8 cellular contexts compared by ENCODE assay signal in genomic region chr12:109052415-109053323, GRCh38. TPM values are rescaled to one million over a fixed set of nuclear protein-coding genes. Genes with fewer than 3 reads are reported as not detected.
DNase-seq lines count a peak whose midpoint lies in the region; ATAC-seq and TF ChIP-seq lines count a peak whose summit lies in the region.

Gene USP30, plus strand, starts transcription at chr12:109052576. Its CDS starts 103 bp downstream, at chr12:109052679.

- peak; percentile 60 for ATAC-seq in GM19328 (IDR thresholded peaks at IDR 0.05; ENCODE audit: unreplicated experiment)
- ATAC-seq in HG03460 (IDR thresholded peaks at IDR 0.05; ENCODE audit: unreplicated experiment) = peak; percentile 70

- peak; percentile 91 for DNase-seq in NCI-H748 (lab: John Stamatoyannopoulos, UW; ENCODE audit: unreplicated experiment)
- peak; percentile 85 to 86 for DNase-seq in activated CD4-positive, alpha-beta T cell treated with anti-CD3 and anti-CD28 coated beads, Interleukin-2, amount 50 U/mL, for 48 hours
- peak; percentile 75 to 96 for DNase-seq in lower leg skin (ENCODE audit: low spot score in 2 of 2)
- peak; percentile 86 for DNase-seq in stimulated activated CD4-positive, alpha-beta T cell treated with anti-CD3 and anti-CD28 coated beads, Interleukin-4, amount 100 ng/mL, for 24 hours

- H3K4me3 ChIP-seq in duodenal mucosa (ENCODE audit: low read depth in 1 of 2, low read length in 2 of 2) (peak within 1 kb of the TSS; percentile 69 to 86), lower leg skin (ENCODE audit: low read depth, poor library complexity, severe bottlenecking) (peak within 1 kb of the TSS; percentile 78)

- H3K4me1 ChIP-seq in duodenal mucosa (ENCODE audit: control insufficient read depth in 1 of 2, insufficient read depth in 2 of 2, low read length in 2 of 2) = peaks cover 4 to 17% of the 10 kb centered on the region in 2 donors

- TF ChIP-seq CTCF in C4-2B (conservative IDR thresholded peaks at IDR 0.05) (no peak), lower leg skin (IDR thresholded peaks at IDR 0.05) (no peak)

- H3K36me3 ChIP-seq in duodenal mucosa (ENCODE audit: control insufficient read depth in 1 of 2, insufficient read depth in 2 of 2, low read length in 2 of 2) = peaks cover 0 to 2% of the 10 kb centered on the region in 2 donors

- intact Hi-C loops in lower leg skin (cut with DNase I; ENCODE audit: low total_unique reads) = no loop called here

- no peaks in the 10 kb centered on the region for H3K9me3 ChIP-seq in duodenal mucosa (ENCODE audit: control insufficient read depth in 1 of 2, low read length in 2 of 2)

- H3K9ac ChIP-seq in duodenal mucosa (ENCODE audit: low read depth in 1 of 2, low read length in 2 of 2) = peak within 1 kb of the TSS; percentile 45 to 97

- no peak for TF ChIP-seq POLR2A in lower leg skin (IDR thresholded peaks at IDR 0.05)

- H3K27me3 ChIP-seq in duodenal mucosa (ENCODE audit: control insufficient read depth in 1 of 2, insufficient read depth in 2 of 2, low read length in 2 of 2) = no peaks in the 10 kb centered on the region

- H3K27ac ChIP-seq in C4-2B (peak within 1 kb of the TSS; percentile 75), duodenal mucosa (ENCODE audit: low read depth, low read length) (peak within 1 kb of the TSS; percentile 71)

- WGBS in lower leg skin, 2 donors = 0% methylated on average over 30 to 60 of the region's 61 CpGs

RNA-seq across cellular contexts. Expression of gene USP30, which starts in this region (rescaled TPM):
- total RNA-seq in lower leg skin = 10 to 100 TPM; 11.5 to 29.5 (median 22.2) TPM

Comparison
In these comparisons a context has a peak if more than half of its experiments do, and no peak if none do; other contexts are left out.
1. Peak in every context shown above with its lines: DNase-seq, ATAC-seq, H3K4me3 ChIP-seq and H3K27ac ChIP-seq.